ENCODE assay signal across 17 cellular contexts in genomic region chr2:80281083-80281482, GRCh38. TPM values are rescaled to one million over a fixed set of nuclear protein-coding genes. Genes with fewer than 3 reads are reported as not detected.
DNase-seq lines count a peak whose midpoint lies in the region; ATAC-seq and TF ChIP-seq lines count a peak whose summit lies in the region.
"Had no signal": no experiment of that assay in that cellular context is flagged by ENCODE, and none has a peak within 500 bp of the region (broad histone marks: within the 10 kb centered on the region; RNA-seq: fewer than 3 reads in every experiment).

No MANE protein-coding gene starts in this region.

- H3K9me3 Mint-ChIP-seq in glutamatergic neuron (ENCODE audit: unreplicated experiment), result no peaks in the 10 kb centered on the region

- H3K4me1 Mint-ChIP-seq in glutamatergic neuron (ENCODE audit: low read depth, unreplicated experiment), result peaks cover 5% of the 10 kb centered on the region
- H3K4me1 Mint-ChIP-seq: B cell; CD4-positive, CD25-positive, alpha-beta regulatory T cell; GM23338; H9 had no signal

- ATAC-seq in GM21390 (IDR thresholded peaks at IDR 0.05; ENCODE audit: unreplicated experiment) (no peak), GM18907 (IDR thresholded peaks at IDR 0.05; ENCODE audit: unreplicated experiment) (no peak)
- ATAC-seq: CD8-positive, alpha-beta T cell; GM23338; HCT116 had no signal

- no peak overlapping the region for H3K4me3 Mint-ChIP-seq in glutamatergic neuron (ENCODE audit: unreplicated experiment)
- H3K4me3 Mint-ChIP-seq: B cell; CD4-positive, CD25-positive, alpha-beta regulatory T cell; CD8-positive, alpha-beta T cell; GM23338; H9 had no signal

- TF ChIP-seq CTCF in glutamatergic neuron (IDR thresholded peaks at IDR 0.05; ENCODE audit: partially characterized antibody, unreplicated experiment), result no peak

- DNase-seq in DMS79 (lab: John Stamatoyannopoulos, UW) (peak; percentile 25), DMS79 treated with DMSO at 0.1 percent for 48 hours (lab: John Stamatoyannopoulos, UW) (no peak), HT-29 (ENCODE audit: low spot score) (peak; percentile 51), glutamatergic neuron (peak; percentile 27)
- DNase-seq: Caco-2; CD4-positive, CD25-positive, alpha-beta regulatory T cell; CD8-positive, alpha-beta T cell; DMS153; GF-D8; H9 had no signal

- H3K27me3 Mint-ChIP-seq in glutamatergic neuron (ENCODE audit: unreplicated experiment), result no peaks in the 10 kb centered on the region
- H3K27me3 Mint-ChIP-seq: B cell; CD4-positive, CD25-positive, alpha-beta regulatory T cell had no signal

- H3K27ac Mint-ChIP-seq in glutamatergic neuron (ENCODE audit: unreplicated experiment), result no peak overlapping the region
- H3K27ac Mint-ChIP-seq: B cell; CD4-positive, CD25-positive, alpha-beta regulatory T cell; CD8-positive, alpha-beta T cell; GM23338; H9 had no signal

- peaks cover 12% of the 10 kb centered on the region for H3K36me3 Mint-ChIP-seq in glutamatergic neuron (ENCODE audit: unreplicated experiment)
- H3K36me3 Mint-ChIP-seq: CD4-positive, CD25-positive, alpha-beta regulatory T cell; CD8-positive, alpha-beta T cell had no signal

RNA-seq across cellular contexts. Expression of gene LRRTM1, which starts 23.5 kb away (rescaled TPM):
- total RNA-seq in HT-29 (2014; rRNA removed; shearing (Covaris generic)), result not detected in 2 replicates
- 3.8 TPM for total RNA-seq in glutamatergic neuron (ENCODE audit: unreplicated experiment)
- total RNA-seq: B cell; Caco-2; CD4-positive, CD25-positive, alpha-beta regulatory T cell; CD8-positive, alpha-beta T cell; Daoy; H4 had no signal
